ENCODE assay signal across 15 cellular contexts in the genomic region with DNA sequence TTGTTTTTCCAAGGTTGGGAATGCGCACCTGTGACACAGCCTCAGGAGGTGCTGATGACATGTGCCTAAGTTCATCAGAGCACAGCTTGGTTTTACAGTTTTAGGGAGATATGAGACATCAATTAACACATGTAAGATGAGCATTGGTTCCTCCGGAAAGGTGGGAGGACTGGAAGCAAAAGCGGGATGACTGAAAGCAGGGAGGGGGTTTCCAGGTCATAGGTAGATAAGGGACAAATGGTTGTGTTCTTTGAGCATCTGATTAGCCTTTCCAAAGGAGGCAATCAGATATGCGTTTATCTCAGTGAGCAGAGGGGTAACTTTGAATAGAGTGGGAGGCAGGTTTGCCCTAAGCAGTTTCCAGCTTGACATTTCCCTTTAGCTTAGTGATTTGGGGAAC. TPM values are rescaled to one million over a fixed set of nuclear protein-coding genes. Genes with fewer than 3 reads are reported as not detected.
DNase-seq lines count a peak whose midpoint lies in the region; ATAC-seq and TF ChIP-seq lines count a peak whose summit lies in the region.
"Had no signal": no experiment of that assay in that cellular context is flagged by ENCODE, and none has a peak within 500 bp of the region (broad histone marks: within the 10 kb centered on the region; RNA-seq: fewer than 3 reads in every experiment).

No MANE protein-coding gene starts in this region.

- H3F3A ChIP-seq in PC-9 (ENCODE audit: insufficient read depth, low read depth), result peaks cover 5% of the 10 kb centered on the region; the same call in 1 of the 2 replicates

- no peaks in the 10 kb centered on the region for H3K27me3 ChIP-seq in BLaER1 treated with 17β-estradiol and CSF1 and Interleukin-3, amounts not matched to agents 10 nM and 100 nM
- H3K27me3 ChIP-seq in PC-9 (ENCODE audit: insufficient read depth, low read depth) (no peaks in the 10 kb centered on the region), parathyroid adenoma (ENCODE audit: control insufficient read depth, insufficient read depth, low read length) (no peaks in the 10 kb centered on the region)
- H3K27me3 ChIP-seq in effector memory CD4-positive, alpha-beta T cell (replicated peaks; ENCODE audit: control insufficient read depth, insufficient read depth, low read length, poor library complexity, severe bottlenecking), result no peaks in the 10 kb centered on the region
- H3K27me3 ChIP-seq: BLaER1 had no signal

- no peak overlapping the region for H3K4me3 Mint-ChIP-seq in effector memory CD8-positive, alpha-beta T cell

- CTCF ChIA-PET in PC-9 (lab: Charles Lee), result interaction anchor here (0.6 kb wide), 1 partner anchor 9 kb away, joined by 4 read pairs; no protein-coding TSS in a partner anchor

- no peak overlapping the region for H3K4me3 ChIP-seq in BLaER1 treated with 17β-estradiol and CSF1 and Interleukin-3, amounts not matched to agents 10 nM and 100 nM
- H3K4me3 ChIP-seq in PC-9 (no peak overlapping the region), parathyroid adenoma (ENCODE audit: low read depth, low read length) (no peak overlapping the region), coronary artery (no peak overlapping the region)
- no peak overlapping the region for H3K4me3 ChIP-seq in effector memory CD4-positive, alpha-beta T cell (ENCODE audit: insufficient read depth, low read depth, low read length, poor library complexity, severe bottlenecking)
- H3K4me3 ChIP-seq: A549, BLaER1 had no signal

- H3K36me3 Mint-ChIP-seq in effector memory CD8-positive, alpha-beta T cell (ENCODE audit: insufficient read depth), result peaks cover 23% of the 10 kb centered on the region

- no peaks in the 10 kb centered on the region for H4K20me1 ChIP-seq in BLaER1 treated with 17β-estradiol and CSF1 and Interleukin-3, amounts not matched to agents 10 nM and 100 nM
- no peaks in the 10 kb centered on the region for H4K20me1 ChIP-seq in PC-9 (ENCODE audit: insufficient read depth)
- H4K20me1 ChIP-seq: BLaER1 had no signal

- H3K79me2 ChIP-seq in PC-9 (ENCODE audit: low read depth), result no peaks in the 10 kb centered on the region
- H3K79me2 ChIP-seq in parathyroid adenoma, result no peaks in the 10 kb centered on the region

- H2AFZ ChIP-seq in PC-9, result no peak overlapping the region
- no peak overlapping the region for H2AFZ ChIP-seq in parathyroid adenoma

- H3K27ac Mint-ChIP-seq in effector memory CD8-positive, alpha-beta T cell, result no peak overlapping the region

- H3K9me3 ChIP-seq in BLaER1 treated with 17β-estradiol and CSF1 and Interleukin-3, amounts not matched to agents 10 nM and 100 nM (replicated peaks in 1 of 11), result peaks cover 19 to 32% (median 29%) of the 10 kb centered on the region in 11 experiments
- H3K9me3 ChIP-seq in PC-9 (ENCODE audit: insufficient read depth, low read depth) (0 out of 2 replicates have a peak, but pooled peaks cover 7% of the 10 kb centered on the region), parathyroid adenoma (ENCODE audit: control insufficient read depth, low read length) (no peaks in the 10 kb centered on the region)
- H3K9me3 ChIP-seq in effector memory CD4-positive, alpha-beta T cell (ENCODE audit: control insufficient read depth, low read length), result no peaks in the 10 kb centered on the region
- H3K9me3 ChIP-seq: A549 had no signal

- peak overlapping the region in 2 of 11 experiments; percentile 18 to 33; a peak in 3 of 22 replicates for H3K9ac ChIP-seq in BLaER1 treated with 17β-estradiol and CSF1 and Interleukin-3, amounts not matched to agents 10 nM and 100 nM
- H3K9ac ChIP-seq in parathyroid adenoma, result no peak overlapping the region
- H3K9ac ChIP-seq: BLaER1 had no signal

- intact Hi-C loops in PC-9 (cut with micrococcal nuclease; ENCODE audit: unreplicated experiment), result no loop called here

- ATAC-seq in effector memory CD8-positive, alpha-beta T cell (replicated peaks), result no peak
- ATAC-seq: A549 had no signal

- DNase-seq in PC-9 (no peak), epithelial cell of prostate (ENCODE audit: low read depth, low spot score) (no peak), coronary artery (ENCODE audit: low spot score) (no peak), anterior cingulate cortex (lab: John Stamatoyannopoulos, UW) (no peak)
- no peak for DNase-seq in effector memory CD4-positive, alpha-beta T cell
- DNase-seq in effector memory CD8-positive, alpha-beta T cell, result no peak
- DNase-seq: NCI-H1105, NCI-H2081 treated with DMSO at 0.1 percent for 48 hours, SHP77 treated with DMSO at 0.1 percent for 48 hours had no signal

- H3K27ac ChIP-seq in BLaER1 treated with 17β-estradiol and CSF1 and Interleukin-3, amounts not matched to agents 10 nM and 100 nM, result peak overlapping the region in 8 of 11 experiments; percentile 10 to 71 (median 52); a peak in 12 of 22 replicates
- H3K27ac ChIP-seq in PC-9, result peak overlapping the region; percentile 46; the same call in 1 of the 2 replicates
- peak overlapping the region; percentile 11 for H3K27ac ChIP-seq in epithelial cell of prostate
- H3K27ac ChIP-seq in parathyroid adenoma, result peak overlapping the region; percentile 26
- no peak overlapping the region for H3K27ac ChIP-seq in coronary artery
- H3K27ac ChIP-seq in effector memory CD4-positive, alpha-beta T cell (ENCODE audit: insufficient read depth, low read length, poor library complexity, severe bottlenecking), result no peak overlapping the region
- H3K27ac ChIP-seq: A549, BLaER1 had no signal

- POLR2A ChIA-PET in PC-9 (lab: Charles Lee; ENCODE audit: unreplicated experiment), result interaction anchor here (0.6 kb wide), 2 partner anchors 29 to 31 kb away, joined by 3 to 31 read pairs; partner anchors contain the start of gene ELMOD3

- TF ChIP-seq CTCF in PC-9 (conservative IDR thresholded peaks at IDR 0.05) (no peak), parathyroid adenoma (IDR thresholded peaks at IDR 0.05) (no peak), coronary artery (IDR thresholded peaks at IDR 0.05) (no peak)

- no TSS peak for BruUV-seq in PC-9 (replicated peaks; lab: Mats Ljungman, UMichigan)

- peak overlapping the region in 1 of 11 experiments; percentile 6; a peak in 4 of 22 replicates for H3K4me2 ChIP-seq in BLaER1 treated with 17β-estradiol and CSF1 and Interleukin-3, amounts not matched to agents 10 nM and 100 nM
- no peak overlapping the region for H3K4me2 ChIP-seq in PC-9
- no peak overlapping the region for H3K4me2 ChIP-seq in parathyroid adenoma (ENCODE audit: low read length)
- H3K4me2 ChIP-seq: A549, BLaER1 had no signal

- H3K4me1 ChIP-seq in BLaER1 treated with 17β-estradiol and CSF1 and Interleukin-3, amounts not matched to agents 10 nM and 100 nM, result peaks cover 0 to 22% (median 5%) of the 10 kb centered on the region in 10 experiments; a peak in 6 of 20 replicates
- H3K4me1 ChIP-seq in PC-9 (replicated peaks; ENCODE audit: insufficient read depth) (peaks cover 12% of the 10 kb centered on the region), parathyroid adenoma (peaks cover 20% of the 10 kb centered on the region)
- no peaks in the 10 kb centered on the region for H3K4me1 ChIP-seq in effector memory CD4-positive, alpha-beta T cell (ENCODE audit: control insufficient read depth, insufficient read depth, low read length, poor library complexity, severe bottlenecking)
- H3K4me1 ChIP-seq: A549, BLaER1 had no signal

- no peaks in the 10 kb centered on the region for H3K9me3 Mint-ChIP-seq in effector memory CD8-positive, alpha-beta T cell

- H3K9me2 ChIP-seq in PC-9 (ENCODE audit: insufficient read depth), result no peaks in the 10 kb centered on the region

- H3K27me3 Mint-ChIP-seq in effector memory CD8-positive, alpha-beta T cell, result no peaks in the 10 kb centered on the region

- peaks cover 59 to 100% (median 81%) of the 10 kb centered on the region in 11 experiments for H3K36me3 ChIP-seq in BLaER1 treated with 17β-estradiol and CSF1 and Interleukin-3, amounts not matched to agents 10 nM and 100 nM
- peaks cover 4% of the 10 kb centered on the region; the same call in 1 of the 2 replicates for H3K36me3 ChIP-seq in PC-9 (ENCODE audit: low read depth)
- no peaks in the 10 kb centered on the region for H3K36me3 ChIP-seq in parathyroid adenoma (ENCODE audit: control insufficient read depth, insufficient read depth, low read length)
- peaks cover 36% of the 10 kb centered on the region for H3K36me3 ChIP-seq in effector memory CD4-positive, alpha-beta T cell (ENCODE audit: control insufficient read depth, insufficient read depth, low read length)

- no peaks in the 10 kb centered on the region for H3K4me1 Mint-ChIP-seq in effector memory CD8-positive, alpha-beta T cell (ENCODE audit: low read depth in 2 of 2)

RNA-seq across cellular contexts. Expression of gene CAPG, which starts 26.3 kb away (rescaled TPM):
- total RNA-seq in PC-9 (2021), result 417 and 428 TPM in 2 replicates

RNA-seq across cellular contexts. Expression of gene ELMOD3, which starts 29.3 kb away (rescaled TPM):
- total RNA-seq in PC-9 (2021), result 16.4 and 18.1 TPM in 2 replicates

RNA-seq across cellular contexts. Expression of gene RETSAT, which starts 29.5 kb away (rescaled TPM):
- 52.1 and 57.8 TPM in 2 replicates for total RNA-seq in PC-9 (2021)

RNA-seq across cellular contexts. Expression of gene SH2D6, which starts 34.7 kb away (rescaled TPM):
- 2.3 TPM in 2 replicates for total RNA-seq in PC-9 (2021)
- total RNA-seq: H1, RPMI7951 had no signal

RNA-seq across cellular contexts. Expression of gene TGOLN2, which starts 56.1 kb away (rescaled TPM):
- total RNA-seq in PC-9 (2021), result 86.1 and 87.2 TPM in 2 replicates

Comparison
In these comparisons a context has a peak if more than half of its experiments do, and no peak if none do; other contexts are left out.
1. H3K27ac ChIP-seq: peak in BLaER1 treated with 17β-estradiol and CSF1 and Interleukin-3, amounts not matched to agents 10 nM and 100 nM (8 of 11), PC-9 (single experiment), epithelial cell of prostate (single experiment) and parathyroid adenoma (single experiment); none in coronary artery (0 of 2) and effector memory CD4-positive, alpha-beta T cell (single experiment).